8 cellular contexts compared by ENCODE assay signal in genomic region chr9:122827759-122828090, GRCh38.
DNase-seq lines count a peak whose midpoint lies in the region; ATAC-seq lines count a peak whose summit lies in the region.

No MANE protein-coding gene starts in this region.

- H3K4me1 Mint-ChIP-seq in stimulated activated memory B cell treated with anti-CD40 and anti-IgM and Interleukin-4, amounts not matched to agents 10 μg/mL and 1 μg/mL and 100 μg/mL, for 72 hours: peaks cover 32% of the 10 kb centered on the region

- H3K27ac ChIP-seq in BLaER1 treated with 17β-estradiol and CSF1 and Interleukin-3, amounts not matched to agents 10 nM and 100 nM: peak overlapping the region; percentile 86 to 99 (median 96); a peak in 21 of 22 replicates
- peak overlapping the region; percentile 91 for H3K27ac ChIP-seq in angular gyrus (ENCODE audit: low read depth, low read length)

- DNase-seq in pons (ENCODE audit: low spot score): no peak
- no peak for DNase-seq in glomerular visceral epithelial cell (ENCODE audit: extremely low spot score)

- peaks cover 18 to 63% (median 44%) of the 10 kb centered on the region in 10 experiments for H3K4me1 ChIP-seq in BLaER1 treated with 17β-estradiol and CSF1 and Interleukin-3, amounts not matched to agents 10 nM and 100 nM

- peak overlapping the region; percentile 85 to 98 (median 95) for H3K9ac ChIP-seq in BLaER1 treated with 17β-estradiol and CSF1 and Interleukin-3, amounts not matched to agents 10 nM and 100 nM

- peaks cover 5% of the 10 kb centered on the region for H3K36me3 Mint-ChIP-seq in stimulated activated memory B cell treated with anti-CD40 and anti-IgM and Interleukin-4, amounts not matched to agents 10 μg/mL and 1 μg/mL and 100 μg/mL, for 72 hours

- H3K9me3 ChIP-seq in BLaER1 treated with 17β-estradiol and CSF1 and Interleukin-3, amounts not matched to agents 10 nM and 100 nM (replicated peaks in 1 of 11): no peaks in the 10 kb centered on the region
- no peaks in the 10 kb centered on the region for H3K9me3 ChIP-seq in iPS-18c (ENCODE audit: control insufficient read depth, insufficient read depth, low read length)

- H3K9me3 Mint-ChIP-seq in stimulated activated memory B cell treated with anti-CD40 and anti-IgM and Interleukin-4, amounts not matched to agents 10 μg/mL and 1 μg/mL and 100 μg/mL, for 72 hours: no peaks in the 10 kb centered on the region

- H3K4me3 ChIP-seq in BLaER1 treated with 17β-estradiol and CSF1 and Interleukin-3, amounts not matched to agents 10 nM and 100 nM: peak overlapping the region; percentile 69 to 93 (median 84)
- peak overlapping the region; percentile 96 for H3K4me3 ChIP-seq in iPS-18c (ENCODE audit: insufficient read depth, low read depth, low read length)

- ATAC-seq in GM19467 (IDR thresholded peaks at IDR 0.05; ENCODE audit: unreplicated experiment) (peak; percentile 11), HG03571 (IDR thresholded peaks at IDR 0.05; ENCODE audit: unreplicated experiment) (peak; percentile 15)
- ATAC-seq in stimulated activated memory B cell treated with anti-CD40 and anti-IgM and Interleukin-4, amounts not matched to agents 10 μg/mL and 1 μg/mL and 100 μg/mL, for 72 hours: peak; percentile 14

- H3K27me3 ChIP-seq in BLaER1 treated with 17β-estradiol and CSF1 and Interleukin-3, amounts not matched to agents 10 nM and 100 nM: no peaks in the 10 kb centered on the region

- peak overlapping the region; percentile 98 for H3K4me3 Mint-ChIP-seq in stimulated activated memory B cell treated with anti-CD40 and anti-IgM and Interleukin-4, amounts not matched to agents 10 μg/mL and 1 μg/mL and 100 μg/mL, for 72 hours

- peak overlapping the region; percentile 93 for H3K27ac Mint-ChIP-seq in stimulated activated memory B cell treated with anti-CD40 and anti-IgM and Interleukin-4, amounts not matched to agents 10 μg/mL and 1 μg/mL and 100 μg/mL, for 72 hours

- H3K4me2 ChIP-seq in BLaER1 treated with 17β-estradiol and CSF1 and Interleukin-3, amounts not matched to agents 10 nM and 100 nM: peak overlapping the region; percentile 80 to 96 (median 90)

- peaks cover 33 to 44% (median 39%) of the 10 kb centered on the region in 11 experiments for H3K36me3 ChIP-seq in BLaER1 treated with 17β-estradiol and CSF1 and Interleukin-3, amounts not matched to agents 10 nM and 100 nM

- peaks cover 0 to 39% (median 9%) of the 10 kb centered on the region in 11 experiments; a peak in 10 of 22 replicates for H4K20me1 ChIP-seq in BLaER1 treated with 17β-estradiol and CSF1 and Interleukin-3, amounts not matched to agents 10 nM and 100 nM

- no peaks in the 10 kb centered on the region for H3K27me3 Mint-ChIP-seq in stimulated activated memory B cell treated with anti-CD40 and anti-IgM and Interleukin-4, amounts not matched to agents 10 μg/mL and 1 μg/mL and 100 μg/mL, for 72 hours
